ENCODE assay signal across 28 cellular contexts in genomic region chr2:170266358-170266757, GRCh38.
"Had no signal": no experiment of that assay in that cellular context is flagged by ENCODE, and none has a peak within 500 bp of the region (broad histone marks: within the 10 kb centered on the region; RNA-seq: fewer than 3 reads in every experiment).

No MANE protein-coding gene starts in this region.

- H3K27me3 ChIP-seq: colonic mucosa, dorsolateral prefrontal cortex, esophagus muscularis mucosa, esophagus squamous epithelium, foreskin keratinocyte, gastrocnemius medialis, gastroesophageal sphincter, heart left ventricle, heart right ventricle had no signal

- H3K4me1 ChIP-seq: colonic mucosa, esophagus muscularis mucosa, esophagus squamous epithelium, foreskin keratinocyte, gastroesophageal sphincter, heart left ventricle, heart right ventricle had no signal

- DNase-seq: colonic mucosa; cortex of kidney; dermis blood vessel endothelial cell; dorsolateral prefrontal cortex; effector CD4-positive, alpha-beta T cell; effector CD8-positive, alpha-beta T cell; effector memory CD4-positive, alpha-beta T cell; effector memory CD8-positive, alpha-beta T cell; endodermal cell; erythroblast; esophagus squamous epithelium; foreskin fibroblast; foreskin keratinocyte; foreskin melanocyte; gastrocnemius medialis; glutamatergic neuron; head of caudate nucleus; heart left ventricle; heart right ventricle had no signal

- H3K4me3 ChIP-seq: colonic mucosa, coronary artery, dorsolateral prefrontal cortex, esophagus muscularis mucosa, esophagus squamous epithelium, gastrocnemius medialis, gastroesophageal sphincter, heart left ventricle, heart right ventricle had no signal

- H3K36me3 ChIP-seq: colonic mucosa, esophagus muscularis mucosa, esophagus squamous epithelium, gastrocnemius medialis, gastroesophageal sphincter, heart left ventricle, heart right ventricle had no signal

- ATAC-seq: effector memory CD8-positive, alpha-beta T cell; esophagus mucosa; foreskin keratinocyte; gastrocnemius medialis; gastroesophageal sphincter; heart left ventricle; heart right ventricle had no signal

- H3K9me3 ChIP-seq: colonic mucosa, esophagus squamous epithelium, gastrocnemius medialis had no signal

- H3K27ac ChIP-seq: colonic mucosa, coronary artery, dorsolateral prefrontal cortex, epithelial cell of prostate, esophagus muscularis mucosa, esophagus squamous epithelium, foreskin keratinocyte, gastrocnemius medialis, gastroesophageal sphincter, heart left ventricle, heart right ventricle had no signal

- FAIRE-seq: colon, endometrium, endothelial cell of umbilical vein, frontal cortex had no signal
